18 cellular contexts compared by ENCODE assay signal in genomic region chr14:81434230-81434629, GRCh38. TPM values are rescaled to one million over a fixed set of nuclear protein-coding genes. Genes with fewer than 3 reads are reported as not detected.
A peak's percentile ranks its signal among the peaks of the same experiment; 100 is the strongest.
DNase-seq lines count a peak whose midpoint lies in the region; TF ChIP-seq lines count a peak whose summit lies in the region.
"Had no signal": no experiment of that assay in that cellular context is flagged by ENCODE, and none has a peak within 500 bp of the region (broad histone marks: within the 10 kb centered on the region; RNA-seq: fewer than 3 reads in every experiment).

No MANE protein-coding gene starts in this region.

- in situ Hi-C loops in KBM-7 (cut with MboI; ENCODE audit: low pct_unique_long_range_greater_than_20kb, low sequenced_read_pairs): no loop called here

- peak overlapping the region; percentile 90 for H3K4me3 Mint-ChIP-seq in neural crest cell

- H3K36me3 Mint-ChIP-seq in neural crest cell (ENCODE audit: low read depth): no peaks in the 10 kb centered on the region

- TF ChIP-seq POLR2A in erythroblast (IDR thresholded peaks at IDR 0.05; ENCODE audit: low read length): peak; percentile 2

- TF ChIP-seq CTCF in neural crest cell (conservative IDR thresholded peaks at IDR 0.05): no peak

- H3K9me3 Mint-ChIP-seq in neural crest cell: no peaks in the 10 kb centered on the region

- DNase-seq in DMS 273 (lab: John Stamatoyannopoulos, UW; ENCODE audit: unreplicated experiment) (peak; percentile 28), DMS 273 treated with DMSO at 0.1 percent for 48 hours (lab: John Stamatoyannopoulos, UW) (no peak), KBM-7 (peak; percentile 87), erythroblast (lab: John Stamatoyannopoulos, UW) (peak; percentile 68 to 82), neural crest cell (ENCODE audit: low read depth, low spot score) (no peak), NCI-H748 (lab: John Stamatoyannopoulos, UW; ENCODE audit: unreplicated experiment) (no peak)
- no peak for DNase-seq in activated CD8-positive, alpha-beta memory T cell treated with anti-CD3 and anti-CD28 coated beads, Interleukin-2, amount 50 U/mL, for 4 hours
- DNase-seq in activated CD8-positive, alpha-beta memory T cell treated with anti-CD3 and anti-CD28 coated beads, Interleukin-2, amount 50 U/mL, for 48 hours: no peak
- DNase-seq: activated effector memory CD4-positive, alpha-beta T cell treated with anti-CD3 and anti-CD28 coated beads, Interleukin-2, amount 50 U/mL, for 16 hours; C1 segment of cervical spinal cord; colonic mucosa; esophagus squamous epithelium; heart left ventricle; lower lobe of right lung; NCI-H187; NCI-H510A; right lobe of liver; SK-N-SH had no signal

- no peak overlapping the region for H3K27ac Mint-ChIP-seq in neural crest cell (ENCODE audit: unreplicated experiment)

- peaks cover 28% of the 10 kb centered on the region for H3K4me1 Mint-ChIP-seq in neural crest cell

- peaks cover 43% of the 10 kb centered on the region for H3K27me3 Mint-ChIP-seq in neural crest cell (ENCODE audit: low read depth)

RNA-seq across cellular contexts. Expression of gene STON2, which starts 34.1 kb away (rescaled TPM):
- total RNA-seq in neural crest cell: 24.0 and 27.4 TPM in 2 replicates

Comparison
In these comparisons a context has a peak if more than half of its experiments do, and no peak if none do; other contexts are left out.
1. DNase-seq: peak in DMS 273 (single experiment), KBM-7 (single experiment) and erythroblast (2 of 2); none in DMS 273 treated with DMSO at 0.1 percent for 48 hours (single experiment), neural crest cell (single experiment), NCI-H748 (single experiment), activated CD8-positive, alpha-beta memory T cell treated with anti-CD3 and anti-CD28 coated beads, Interleukin-2, amount 50 U/mL, for 4 hours (single experiment) and activated CD8-positive, alpha-beta memory T cell treated with anti-CD3 and anti-CD28 coated beads, Interleukin-2, amount 50 U/mL, for 48 hours (single experiment).